ENCODE assay signal across 7 cellular contexts in genomic region chr7:100247152-100247757, GRCh38. TPM values are rescaled to one million over a fixed set of nuclear protein-coding genes. Genes with fewer than 3 reads are reported as not detected.
DNase-seq lines count a peak whose midpoint lies in the region; ATAC-seq and TF ChIP-seq lines count a peak whose summit lies in the region.

No MANE protein-coding gene starts in this region.

- DNase-seq in HPDE6-E6E7 (ENCODE audit: extremely low spot score) (peak; percentile 98), NCI-H524 treated with DMSO at 0.1 percent for 48 hours (lab: John Stamatoyannopoulos, UW) (peak; percentile 12), epithelial cell of esophagus (ENCODE audit: low read depth) (peak; percentile 91), skeletal muscle cell (ENCODE audit: low read depth) (peak; percentile 65), posterior vena cava (ENCODE audit: low spot score) (no peak), coronary artery (ENCODE audit: low spot score) (no peak)

- H3K4me3 ChIP-seq in epithelial cell of esophagus (ENCODE audit: low read length), result no peak overlapping the region
- no peak overlapping the region for H3K4me3 ChIP-seq in skeletal muscle cell (ENCODE audit: low read depth, low read length)
- H3K4me3 ChIP-seq in coronary artery, result no peak overlapping the region

- intact Hi-C loops in posterior vena cava (cut with DNase I), result no loop called here

- no peak for ATAC-seq in HG03039 (IDR thresholded peaks at IDR 0.05; ENCODE audit: unreplicated experiment)

- TF ChIP-seq CTCF in epithelial cell of esophagus (IDR thresholded peaks at IDR 0.05; ENCODE audit: insufficient read depth, low read depth, low read length, missing control alignments) (no peak), coronary artery (IDR thresholded peaks at IDR 0.05) (no peak)

- no peak overlapping the region for H3K27ac ChIP-seq in coronary artery

RNA-seq across cellular contexts. Expression of gene PVRIG, which starts 27.5 kb away (rescaled TPM):
- total RNA-seq in posterior vena cava, result under 1 TPM; 0.42 to 0.67 TPM

Comparison
In these comparisons a context has a peak if more than half of its experiments do, and no peak if none do; other contexts are left out.
1. DNase-seq: peak in HPDE6-E6E7 (single experiment), NCI-H524 treated with DMSO at 0.1 percent for 48 hours (single experiment), epithelial cell of esophagus (single experiment) and skeletal muscle cell (single experiment); none in posterior vena cava (single experiment) and coronary artery (single experiment).